ENCODE assay signal across 12 cellular contexts in genomic region chr1:201013031-201013485, GRCh38. TPM values are rescaled to one million over a fixed set of nuclear protein-coding genes. Genes with fewer than 3 reads are reported as not detected.
DNase-seq lines count a peak whose midpoint lies in the region; ATAC-seq and TF ChIP-seq lines count a peak whose summit lies in the region.
"Had no signal": no experiment of that assay in that cellular context is flagged by ENCODE, and none has a peak within 500 bp of the region (broad histone marks: within the 10 kb centered on the region; RNA-seq: fewer than 3 reads in every experiment).

No MANE protein-coding gene starts in this region.

- ATAC-seq in left lung (peak; percentile 46), aorta (ENCODE audit: low FRiP score) (no peak)

- H3K9ac ChIP-seq in BLaER1 treated with 17β-estradiol and CSF1 and Interleukin-3, amounts not matched to agents 10 nM and 100 nM, result peak overlapping the region in 8 of 11 experiments; percentile 41 to 68 (median 58); a peak in 13 of 22 replicates

- H3K36me3 ChIP-seq in BLaER1 treated with 17β-estradiol and CSF1 and Interleukin-3, amounts not matched to agents 10 nM and 100 nM, result peaks cover 0 to 44% (median 22%) of the 10 kb centered on the region in 11 experiments; a peak in 20 of 22 replicates
- H3K36me3 ChIP-seq in WERI-Rb-1 (peaks cover 68% of the 10 kb centered on the region), left lung (peaks cover 0 to 6% of the 10 kb centered on the region in 2 donors), ascending aorta (no peaks in the 10 kb centered on the region), aorta (ENCODE audit: control insufficient read depth in 1 of 2, insufficient read depth in 2 of 2, low read length in 1 of 2) (no peaks in the 10 kb centered on the region)
- H3K36me3 ChIP-seq: uterus had no signal

- H3K27ac ChIP-seq in BLaER1 treated with 17β-estradiol and CSF1 and Interleukin-3, amounts not matched to agents 10 nM and 100 nM, result peak overlapping the region in 8 of 11 experiments; percentile 4 to 94 (median 59); a peak in 11 of 22 replicates
- peak overlapping the region; percentile 98 for H3K27ac ChIP-seq in WERI-Rb-1
- peak overlapping the region in 1 of 2 donors; percentile 53 for H3K27ac ChIP-seq in left lung
- no peak overlapping the region for H3K27ac ChIP-seq in ascending aorta
- no peak overlapping the region for H3K27ac ChIP-seq in aorta (ENCODE audit: low read depth in 1 of 2, low read length in 2 of 2)
- H3K27ac ChIP-seq: uterus had no signal

- no peaks in the 10 kb centered on the region for H3K9me3 ChIP-seq in BLaER1 treated with 17β-estradiol and CSF1 and Interleukin-3, amounts not matched to agents 10 nM and 100 nM (replicated peaks in 1 of 11)
- no peaks in the 10 kb centered on the region for H3K9me3 ChIP-seq in WERI-Rb-1 (ENCODE audit: severe bottlenecking)
- H3K9me3 ChIP-seq in left lung, result no peaks in the 10 kb centered on the region
- H3K9me3 ChIP-seq in ascending aorta, result no peaks in the 10 kb centered on the region
- H3K9me3 ChIP-seq in aorta (ENCODE audit: control insufficient read depth, low read length), result no peaks in the 10 kb centered on the region
- H3K9me3 ChIP-seq: uterus had no signal

- intact Hi-C loops in left lung (cut with DNase I), result no loop called here
- intact Hi-C loops in ascending aorta (cut with DNase I), result no loop called here
- intact Hi-C loops in aorta (cut with DNase I), result no loop called here

- H3K4me2 ChIP-seq in BLaER1 treated with 17β-estradiol and CSF1 and Interleukin-3, amounts not matched to agents 10 nM and 100 nM, result peak overlapping the region; percentile 92 to 100 (median 99)

- H3K4me3 ChIP-seq in BLaER1 treated with 17β-estradiol and CSF1 and Interleukin-3, amounts not matched to agents 10 nM and 100 nM, result no peak overlapping the region; a peak in 1 of 20 replicates
- H3K4me3 ChIP-seq in WERI-Rb-1 (ENCODE audit: low read depth, low read length), result no peak overlapping the region
- H3K4me3 ChIP-seq in left lung, result no peak overlapping the region
- no peak overlapping the region for H3K4me3 ChIP-seq in ascending aorta
- no peak overlapping the region for H3K4me3 ChIP-seq in aorta (ENCODE audit: low read length in 2 of 2)
- H3K4me3 ChIP-seq: uterus had no signal

- H4K20me1 ChIP-seq in BLaER1 treated with 17β-estradiol and CSF1 and Interleukin-3, amounts not matched to agents 10 nM and 100 nM, result peaks cover 54 to 100% (median 99%) of the 10 kb centered on the region in 11 experiments; a peak in 21 of 22 replicates

- peak; percentile 70 for DNase-seq in LoVo (ENCODE audit: low spot score)
- no peak for DNase-seq in WERI-Rb-1
- peak; percentile 73 to 86 for DNase-seq in left lung
- no peak for DNase-seq in ascending aorta (ENCODE audit: low spot score in 2 of 2)
- DNase-seq in hepatic stellate cell (ENCODE audit: low spot score), result no peak
- no peak for DNase-seq in inferior parietal cortex (ENCODE audit: extremely low spot score)
- DNase-seq in aorta, result no peak
- DNase-seq: activated CD8-positive, alpha-beta memory T cell treated with anti-CD3 and anti-CD28 coated beads, Interleukin-2, amount 50 U/mL, for 4 hours; NCI-H1105; small intestine; uterus had no signal

- WGBS in aorta, 2 donors, result 91 to 99% methylated on average over 4 of the region's 4 CpGs

- TF ChIP-seq CTCF in WERI-Rb-1 (IDR thresholded peaks at IDR 0.05; ENCODE audit: low read depth, low read length), result no peak
- no peak for TF ChIP-seq CTCF in left lung (IDR thresholded peaks at IDR 0.05)
- no peak for TF ChIP-seq CTCF in ascending aorta (IDR thresholded peaks at IDR 0.05)

- peaks cover 75 to 99% (median 94%) of the 10 kb centered on the region in 10 experiments for H3K4me1 ChIP-seq in BLaER1 treated with 17β-estradiol and CSF1 and Interleukin-3, amounts not matched to agents 10 nM and 100 nM
- H3K4me1 ChIP-seq in left lung (peaks cover 16 to 76% of the 10 kb centered on the region in 2 donors), ascending aorta (peaks cover 0 to 7% of the 10 kb centered on the region in 2 donors), aorta (ENCODE audit: control insufficient read depth in 1 of 2, insufficient read depth in 2 of 2, low read length in 2 of 2) (no peaks in the 10 kb centered on the region)

- H3K27me3 ChIP-seq in BLaER1 treated with 17β-estradiol and CSF1 and Interleukin-3, amounts not matched to agents 10 nM and 100 nM, result no peaks in the 10 kb centered on the region
- no peaks in the 10 kb centered on the region for H3K27me3 ChIP-seq in WERI-Rb-1 (ENCODE audit: insufficient read depth, low read depth, severe bottlenecking)
- peaks cover 0 to 38% of the 10 kb centered on the region in 2 donors for H3K27me3 ChIP-seq in left lung
- no peaks in the 10 kb centered on the region for H3K27me3 ChIP-seq in ascending aorta
- H3K27me3 ChIP-seq in aorta (ENCODE audit: control insufficient read depth in 1 of 2, insufficient read depth in 2 of 2, low read length in 1 of 2), result no peaks in the 10 kb centered on the region
- H3K27me3 ChIP-seq: uterus had no signal

RNA-seq across cellular contexts. Expression of gene KIF21B, which starts 10.5 kb away (rescaled TPM):
- total RNA-seq in left lung (1 to 10 TPM; 2.0 to 7.9 TPM), ascending aorta (10.2 TPM), aorta (1 to 10 TPM; 4.0 to 4.6 TPM)
- under 1 TPM; 0.31 to 0.63 TPM for polyA plus RNA-seq in aorta

Comparison
In these comparisons a context has a peak if more than half of its experiments do, and no peak if none do; other contexts are left out.
1. H3K27ac ChIP-seq: peak in BLaER1 treated with 17β-estradiol and CSF1 and Interleukin-3, amounts not matched to agents 10 nM and 100 nM (8 of 11) and WERI-Rb-1 (single experiment); none in ascending aorta (0 of 2) and aorta (0 of 2).
2. DNase-seq: peak in LoVo (single experiment) and left lung (2 of 2); none in WERI-Rb-1 (single experiment), ascending aorta (0 of 2), hepatic stellate cell (single experiment), inferior parietal cortex (single experiment) and aorta (0 of 2).